Comparison of ENCODE assay signal across 8 cellular contexts in genomic region chr19:19628499-19629134, GRCh38. TPM values are rescaled to one million over a fixed set of nuclear protein-coding genes. Genes with fewer than 3 reads are reported as not detected.
DNase-seq lines count a peak whose midpoint lies in the region; ATAC-seq, FAIRE-seq and TF ChIP-seq lines count a peak whose summit lies in the region.

No MANE protein-coding gene starts in this region.

- ATAC-seq in HG03196 (IDR thresholded peaks at IDR 0.05; ENCODE audit: unreplicated experiment), result no peak

- H3K27ac Mint-ChIP-seq in T-helper 1 cell treated with Interleukin-12 subunit alpha and Interleukin-12 subunit beta and Interleukin-4 antibody, amounts not matched to agents 30 μg/mL and 1 μg/mL, for 36 hours, result peak overlapping the region; percentile 45
- H3K27ac Mint-ChIP-seq in MCF 10A (ENCODE audit: low read depth, unreplicated experiment), result peak overlapping the region; percentile 77

- peaks cover 31% of the 10 kb centered on the region for H3K36me3 ChIP-seq in HUES48 (ENCODE audit: control insufficient read depth, insufficient read depth, low read length)

- no peaks in the 10 kb centered on the region for H3K9me3 ChIP-seq in HUES48 (ENCODE audit: control insufficient read depth, insufficient read depth, low read length)

- peak overlapping the region; percentile 69 for H3K4me3 Mint-ChIP-seq in T-helper 1 cell treated with Interleukin-12 subunit alpha and Interleukin-12 subunit beta and Interleukin-4 antibody, amounts not matched to agents 30 μg/mL and 1 μg/mL, for 36 hours
- peak overlapping the region; percentile 75 for H3K4me3 Mint-ChIP-seq in MCF 10A (ENCODE audit: unreplicated experiment)

- no peak for TF ChIP-seq CTCF in MCF 10A (IDR thresholded peaks at IDR 0.05; ENCODE audit: unreplicated experiment)

- no peak for TF ChIP-seq POLR2A in GM12891 (IDR thresholded peaks at IDR 0.05; ENCODE audit: low read depth, low read length)

- DNase-seq in GM12891 (ENCODE audit: insufficient read length, low spot score) (no peak), MCF 10A (ENCODE audit: unreplicated experiment) (peak; percentile 92), kidney tubule cell (ENCODE audit: low spot score) (peak; percentile 83), globus pallidus (ENCODE audit: low spot score) (no peak)
- peak in 5 of 6 experiments; percentile 19 to 58 (median 43) for DNase-seq in stimulated activated naive CD4-positive, alpha-beta T cell (lab: John Stamatoyannopoulos, UW)

- H3K27me3 Mint-ChIP-seq in T-helper 1 cell treated with Interleukin-12 subunit alpha and Interleukin-12 subunit beta and Interleukin-4 antibody, amounts not matched to agents 30 μg/mL and 1 μg/mL, for 36 hours (ENCODE audit: low read depth), result no peaks in the 10 kb centered on the region
- no peaks in the 10 kb centered on the region for H3K27me3 Mint-ChIP-seq in MCF 10A (ENCODE audit: insufficient read depth, unreplicated experiment)

- POLR2A ChIA-PET in MCF 10A (lab: Yijun Ruan, JAX), result interaction anchor here (0.5 to 2.2 kb wide), 19 partner anchors 14 to 267 kb away, joined by 3 to 16 read pairs (median 4); partner anchors contain the start of gene ATP13A1

- H3K27ac ChIP-seq in HUES48 (ENCODE audit: low read depth, low read length), result peak overlapping the region; percentile 93

- CTCF ChIA-PET in MCF 10A (lab: Yijun Ruan, JAX), result interaction anchor here (0.5 to 2.1 kb wide), 11 partner anchors 11 to 184 kb away, joined by 3 to 13 read pairs (median 4); no protein-coding TSS in a partner anchor

- H3K4me1 Mint-ChIP-seq in T-helper 1 cell treated with Interleukin-12 subunit alpha and Interleukin-12 subunit beta and Interleukin-4 antibody, amounts not matched to agents 30 μg/mL and 1 μg/mL, for 36 hours (ENCODE audit: low read depth), result peaks cover 18% of the 10 kb centered on the region
- peaks cover 13% of the 10 kb centered on the region for H3K4me1 Mint-ChIP-seq in MCF 10A (ENCODE audit: insufficient read depth, unreplicated experiment)

- intact Hi-C loops in MCF 10A (cut with micrococcal nuclease), result loop anchor here (5.0 kb wide), 1 partner anchor 76 kb away; no protein-coding TSS in a partner anchor

- peak overlapping the region; percentile 84 for H3K9ac ChIP-seq in HUES48 (ENCODE audit: low read depth, low read length)

- peak overlapping the region; percentile 88 for H3K4me3 ChIP-seq in HUES48 (ENCODE audit: low read depth, low read length)

- BruUV-seq in MCF 10A (replicated peaks; lab: Mats Ljungman, UMichigan), result no TSS peak

- FAIRE-seq in GM12891 (lab: Jason Lieb, UNC), result peak; percentile 76

- peaks cover 4% of the 10 kb centered on the region; the same call in 1 of the 2 replicates for H3K4me1 ChIP-seq in HUES48 (ENCODE audit: control insufficient read depth, insufficient read depth, low read length)

- H3K27me3 ChIP-seq in HUES48 (ENCODE audit: control insufficient read depth, insufficient read depth, low read length), result no peaks in the 10 kb centered on the region

- H3K9me3 Mint-ChIP-seq in T-helper 1 cell treated with Interleukin-12 subunit alpha and Interleukin-12 subunit beta and Interleukin-4 antibody, amounts not matched to agents 30 μg/mL and 1 μg/mL, for 36 hours, result no peaks in the 10 kb centered on the region
- no peaks in the 10 kb centered on the region for H3K9me3 Mint-ChIP-seq in MCF 10A (ENCODE audit: unreplicated experiment)

- H3K36me3 Mint-ChIP-seq in T-helper 1 cell treated with Interleukin-12 subunit alpha and Interleukin-12 subunit beta and Interleukin-4 antibody, amounts not matched to agents 30 μg/mL and 1 μg/mL, for 36 hours (ENCODE audit: low read depth), result peaks cover 36% of the 10 kb centered on the region
- peaks cover 30% of the 10 kb centered on the region for H3K36me3 Mint-ChIP-seq in MCF 10A (ENCODE audit: insufficient read depth, unreplicated experiment)

TF ChIP-seq in GM12891, 5 proteins besides CTCF, POLR2A, EP300 and RAD21:
- TF ChIP-seq SPI1 (IDR thresholded peaks at IDR 0.05; ENCODE audit: low read depth, low read length) (no peak), PAX5 (IDR thresholded peaks at IDR 0.05; ENCODE audit: insufficient read depth, low read length, severe bottlenecking) (no peak), POU2F2 (IDR thresholded peaks at IDR 0.05; ENCODE audit: low read depth, low read length) (no peak), POLR2AphosphoS5 (IDR thresholded peaks at IDR 0.05; ENCODE audit: low read depth, low read length) (peak; percentile 57), TAF1 (IDR thresholded peaks at IDR 0.05; ENCODE audit: low read depth, low read length) (no peak)

RNA-seq across cellular contexts. Expression of gene LPAR2, which starts 0.6 kb away (rescaled TPM):
- polyA plus RNA-seq in GM12891 (2012; ENCODE audit: low read depth, missing spikeins), result 12.5 TPM
- total RNA-seq in MCF 10A (2022), result 15.5 and 17.4 TPM in 2 replicates

RNA-seq across cellular contexts. Expression of gene PBX4, which starts 10.1 kb away (rescaled TPM):
- 1.4 TPM for polyA plus RNA-seq in GM12891 (2012; ENCODE audit: low read depth, missing spikeins)
- total RNA-seq in MCF 10A (2022), result 0.30 TPM in 1 of 2 replicates, not detected in the other

RNA-seq across cellular contexts. Expression of gene GMIP, which starts 14.8 kb away (rescaled TPM):
- polyA plus RNA-seq in GM12891 (2012; ENCODE audit: low read depth, missing spikeins), result 37.7 TPM
- 9.1 and 10.1 TPM in 2 replicates for total RNA-seq in MCF 10A (2022)

RNA-seq across cellular contexts. Expression of gene ATP13A1, which starts 34.9 kb away (rescaled TPM):
- 35.8 TPM for polyA plus RNA-seq in GM12891 (2012; ENCODE audit: low read depth, missing spikeins)
- total RNA-seq in MCF 10A (2022), result 63.9 and 67.2 TPM in 2 replicates

RNA-seq across cellular contexts. Expression of gene ZNF101, which starts 40.0 kb away (rescaled TPM):
- 8.1 TPM for polyA plus RNA-seq in GM12891 (2012; ENCODE audit: low read depth, missing spikeins)
- total RNA-seq in MCF 10A (2022), result 8.6 and 9.2 TPM in 2 replicates

Comparison
In these comparisons a context has a peak if more than half of its experiments do, and no peak if none do; other contexts are left out.
1. DNase-seq: peak in MCF 10A (single experiment), kidney tubule cell (single experiment) and stimulated activated naive CD4-positive, alpha-beta T cell (5 of 6); none in GM12891 (single experiment) and globus pallidus (single experiment).